Comparison of ENCODE assay signal across 21 cellular contexts in the genomic region with DNA sequence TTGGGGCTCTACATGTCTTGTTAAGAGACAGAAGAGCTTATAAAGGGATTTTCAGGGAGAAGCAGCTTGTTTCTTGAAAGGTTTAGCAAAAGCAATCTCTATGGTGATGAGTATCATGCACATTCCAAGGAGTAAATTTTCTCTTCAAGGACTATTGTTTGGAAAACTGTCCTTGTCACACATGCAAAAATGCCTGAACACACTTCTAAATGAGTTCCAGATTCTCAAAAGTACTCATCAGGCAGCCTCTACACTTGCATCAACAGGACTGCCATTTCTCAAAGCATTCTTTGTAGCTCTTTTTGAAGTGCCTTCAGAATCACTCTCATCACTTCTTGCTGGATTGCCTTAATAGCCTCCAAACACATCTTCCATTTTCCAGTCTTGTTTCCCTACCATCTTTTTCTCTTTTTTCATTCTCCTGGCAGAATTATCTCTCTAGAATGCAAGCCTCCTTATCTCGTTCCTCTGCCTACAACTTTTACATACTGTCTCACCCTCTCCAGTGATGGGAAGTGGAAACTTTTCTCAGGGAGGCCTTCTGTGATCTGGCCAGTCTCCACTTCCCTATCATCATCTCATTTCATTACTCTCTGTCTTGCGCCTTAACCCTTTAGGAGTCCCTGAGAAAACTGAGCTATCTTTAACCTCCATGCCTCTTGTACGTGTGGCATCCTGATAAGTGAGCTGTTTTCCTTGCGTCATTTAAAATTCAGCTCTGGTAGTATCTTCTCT.
DNase-seq lines count a peak whose midpoint lies in the region; TF ChIP-seq lines count a peak whose summit lies in the region.
"Had no signal": no experiment of that assay in that cellular context is flagged by ENCODE, and none has a peak within 500 bp of the region (broad histone marks: within the 10 kb centered on the region; RNA-seq: fewer than 3 reads in every experiment).

No MANE protein-coding gene starts in this region.

- no peaks in the 10 kb centered on the region for H3K9me3 ChIP-seq in smooth muscle cell (replicated peaks; ENCODE audit: low read depth)
- H3K9me3 ChIP-seq in esophagus squamous epithelium = no peaks in the 10 kb centered on the region
- H3K9me3 ChIP-seq: SJSA1 had no signal

- no peak overlapping the region for H3K9ac ChIP-seq in smooth muscle cell (ENCODE audit: low read depth)

- no peaks in the 10 kb centered on the region for H3K79me2 ChIP-seq in smooth muscle cell (ENCODE audit: low read depth)

- H2AFZ ChIP-seq in smooth muscle cell (ENCODE audit: low read depth) = peak overlapping the region; percentile 80

- TF ChIP-seq CTCF in fibroblast of villous mesenchyme (IDR thresholded peaks at IDR 0.05; ENCODE audit: insufficient read depth, low read depth, low read length) (no peak), smooth muscle cell (IDR thresholded peaks at IDR 0.05; ENCODE audit: borderline replicate concordance, insufficient read depth, poor library complexity, severe bottlenecking) (no peak), esophagus squamous epithelium (IDR thresholded peaks at IDR 0.05) (no peak)

- H3K27ac ChIP-seq in smooth muscle cell (ENCODE audit: low read depth) (no peak overlapping the region), esophagus squamous epithelium (no peak overlapping the region)
- H3K27ac ChIP-seq: HL-60, SJSA1 had no signal

- H3K4me2 ChIP-seq in smooth muscle cell = peak overlapping the region; percentile 57

- no peaks in the 10 kb centered on the region for H3K36me3 ChIP-seq in smooth muscle cell (ENCODE audit: low read depth)
- H3K36me3 ChIP-seq in esophagus squamous epithelium = no peaks in the 10 kb centered on the region
- H3K36me3 ChIP-seq: SJSA1 had no signal

- 24% methylated on average over 4 of the region's 4 CpGs for whole genome bisulfite sequencing in smooth muscle cell (ENCODE audit: low lambda C conversion rate)
- WGBS in esophagus squamous epithelium, 2 donors = 67 to 87% methylated on average over 4 of the region's 4 CpGs

- no peak overlapping the region for H3K4me3 ChIP-seq in fibroblast of villous mesenchyme (ENCODE audit: low read depth, low read length)
- H3K4me3 ChIP-seq in smooth muscle cell = no peak overlapping the region
- no peak overlapping the region for H3K4me3 ChIP-seq in esophagus squamous epithelium
- H3K4me3 ChIP-seq: SJSA1 had no signal

- peaks cover 3% of the 10 kb centered on the region for H3F3A ChIP-seq in smooth muscle cell (ENCODE audit: low read depth)

- H3K4me1 ChIP-seq in smooth muscle cell (ENCODE audit: low read depth) (no peaks in the 10 kb centered on the region), esophagus squamous epithelium (no peaks in the 10 kb centered on the region)
- H3K4me1 ChIP-seq: SJSA1 had no signal

- H3K27me3 ChIP-seq in smooth muscle cell (ENCODE audit: low read depth) (no peaks in the 10 kb centered on the region), esophagus squamous epithelium (no peaks in the 10 kb centered on the region)
- H3K27me3 ChIP-seq: SJSA1 had no signal

- intact Hi-C loops in esophagus squamous epithelium (cut with DNase I) = no loop called here

- no peaks in the 10 kb centered on the region for H4K20me1 ChIP-seq in smooth muscle cell (ENCODE audit: low read depth)

- TF ChIP-seq POLR2A in esophagus squamous epithelium (IDR thresholded peaks at IDR 0.05) = no peak

- peak; percentile 9 for DNase-seq in ELF-1 (ENCODE audit: low read depth, low spot score)
- DNase-seq in NCI-H226 = peak; percentile 57
- peak; percentile 11 for DNase-seq in fibroblast of villous mesenchyme (ENCODE audit: low read depth)
- no peak for DNase-seq in smooth muscle cell (lab: John Stamatoyannopoulos, UW; ENCODE audit: unreplicated experiment)
- no peak for DNase-seq in NCI-H1436 (lab: John Stamatoyannopoulos, UW)
- no peak for DNase-seq in activated CD4-positive, CD25-positive, alpha-beta regulatory T cell (lab: John Stamatoyannopoulos, UW)
- no peak for DNase-seq in esophagus squamous epithelium (lab: John Stamatoyannopoulos, UW)
- DNase-seq: AML-193; C1 segment of cervical spinal cord; CD8-positive, alpha-beta T cell; DMS153; GDM1; H9; KBM-7; MM.1S; NCI-H2029 treated with DMSO at 0.1 percent for 48 hours; NCI-H345; NCI-H524 treated with DMSO at 0.1 percent for 48 hours; NCI-H82 had no signal

Comparison
In these comparisons a context has a peak if more than half of its experiments do, and no peak if none do; other contexts are left out.
1. DNase-seq: peak in ELF-1 (single experiment), NCI-H226 (single experiment) and fibroblast of villous mesenchyme (single experiment); none in smooth muscle cell (single experiment), NCI-H1436 (single experiment), activated CD4-positive, CD25-positive, alpha-beta regulatory T cell (0 of 4) and esophagus squamous epithelium (single experiment).